Comparison of ENCODE assay signal across 11 cellular contexts in genomic region chr7:8131694-8132605, GRCh38.
DNase-seq lines count a peak whose midpoint lies in the region; ATAC-seq and FAIRE-seq lines count a peak whose summit lies in the region.
"Had no signal": no experiment of that assay in that cellular context is flagged by ENCODE, and none has a peak within 500 bp of the region (broad histone marks: within the 10 kb centered on the region; RNA-seq: fewer than 3 reads in every experiment).

No MANE protein-coding gene starts in this region.

- no peaks in the 10 kb centered on the region for H3K4me1 ChIP-seq in small intestine (ENCODE audit: control insufficient read depth in 2 of 2, insufficient read depth in 1 of 2, low read depth in 1 of 2, low read length in 1 of 2)

- peak; percentile 58 for ATAC-seq in HG02798 (IDR thresholded peaks at IDR 0.05; ENCODE audit: poor library complexity, unreplicated experiment)

- WGBS in small intestine, 3 donors = 66 to 88% (median 80%) methylated on average over 5 of the region's 5 CpGs

- no peak for FAIRE-seq in small intestine (lab: Jason Lieb, UNC)
- FAIRE-seq: A204.1 had no signal

- no peak overlapping the region for H3K4me3 ChIP-seq in small intestine (ENCODE audit: low read depth in 1 of 2, low read length in 2 of 2)

- H3K27ac ChIP-seq in small intestine (ENCODE audit: low read depth in 1 of 2, low read length in 1 of 2) = peak overlapping the region; percentile 66 to 75
- H3K27ac ChIP-seq: HL-60 had no signal

- no peaks in the 10 kb centered on the region for H3K9me3 Mint-ChIP-seq in T-helper 2 cell treated with Interferon-gamma antibody and Interleukin-4, amounts not matched to agents 5 μg/mL and 100 μg/mL, for 36 hours
- H3K9me3 Mint-ChIP-seq: nephron had no signal

- no peaks in the 10 kb centered on the region for H3K36me3 ChIP-seq in small intestine (ENCODE audit: control insufficient read depth in 2 of 2, insufficient read depth in 2 of 2, low read length in 2 of 2)

- H3K27ac Mint-ChIP-seq in T-helper 2 cell treated with Interferon-gamma antibody and Interleukin-4, amounts not matched to agents 5 μg/mL and 100 μg/mL, for 36 hours = peak overlapping the region; percentile 97

- H3K9me3 ChIP-seq in small intestine (ENCODE audit: control insufficient read depth, low read depth) = no peaks in the 10 kb centered on the region

- peaks cover 7% of the 10 kb centered on the region for H3K36me3 Mint-ChIP-seq in T-helper 2 cell treated with Interferon-gamma antibody and Interleukin-4, amounts not matched to agents 5 μg/mL and 100 μg/mL, for 36 hours (ENCODE audit: low read depth)

- DNase-seq in NK-92 treated with Interleukin-12 subunit alpha and Interleukin-12 subunit beta, amount 100 ng/mL, for 24 hours (lab: John Stamatoyannopoulos, UW) = peak; percentile 19
- DNase-seq in NK-92 (lab: John Stamatoyannopoulos, UW; ENCODE audit: unreplicated experiment) (no peak), small intestine (peak; percentile 50), DMS53 (lab: John Stamatoyannopoulos, UW) (no peak), putamen (ENCODE audit: low spot score) (no peak), ecto neural progenitor cell (ENCODE audit: low spot score) (no peak)
- peak; percentile 24 for DNase-seq in T-helper 2 cell treated with Interferon-gamma antibody and Interleukin-4, amounts not matched to agents 5 μg/mL and 100 μg/mL, for 36 hours (ENCODE audit: low spot score)

- H3K4me3 Mint-ChIP-seq in T-helper 2 cell treated with Interferon-gamma antibody and Interleukin-4, amounts not matched to agents 5 μg/mL and 100 μg/mL, for 36 hours = peak overlapping the region; percentile 79
- H3K4me3 Mint-ChIP-seq: nephron had no signal

- H3K27me3 ChIP-seq in small intestine (ENCODE audit: control insufficient read depth in 2 of 2, insufficient read depth in 2 of 2, low read length in 2 of 2) = no peaks in the 10 kb centered on the region

- H3K4me1 Mint-ChIP-seq in T-helper 2 cell treated with Interferon-gamma antibody and Interleukin-4, amounts not matched to agents 5 μg/mL and 100 μg/mL, for 36 hours (ENCODE audit: low read depth) = peaks cover 67% of the 10 kb centered on the region

- no peaks in the 10 kb centered on the region for H3K27me3 Mint-ChIP-seq in T-helper 2 cell treated with Interferon-gamma antibody and Interleukin-4, amounts not matched to agents 5 μg/mL and 100 μg/mL, for 36 hours (ENCODE audit: low read depth)

Comparison
In these comparisons a context has a peak if more than half of its experiments do, and no peak if none do; other contexts are left out.
1. DNase-seq: peak in NK-92 treated with Interleukin-12 subunit alpha and Interleukin-12 subunit beta, amount 100 ng/mL, for 24 hours (single experiment), T-helper 2 cell treated with Interferon-gamma antibody and Interleukin-4, amounts not matched to agents 5 μg/mL and 100 μg/mL, for 36 hours (single experiment) and small intestine (single experiment); none in NK-92 (single experiment), DMS53 (single experiment), putamen (single experiment) and ecto neural progenitor cell (single experiment).